ENCODE assay signal across 22 cellular contexts in the genomic region with DNA sequence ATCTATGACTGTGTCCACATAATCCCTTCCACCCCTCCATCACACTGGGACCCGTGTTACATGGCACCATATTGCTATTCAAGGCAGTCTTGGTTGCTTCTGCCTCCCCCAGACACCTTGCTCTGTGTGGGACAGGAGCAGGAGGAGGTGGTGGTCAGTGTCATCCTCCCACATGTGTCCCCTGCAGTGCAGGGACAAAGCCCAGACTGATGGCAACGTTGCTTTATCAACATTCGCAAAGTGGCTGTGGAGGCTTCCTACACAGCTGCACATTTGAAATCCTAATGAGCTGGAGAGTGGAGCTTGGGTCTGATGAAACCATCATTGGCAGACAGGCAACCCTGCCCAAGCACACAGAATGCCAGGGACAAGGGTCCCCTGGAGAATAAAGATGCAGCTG. TPM values are rescaled to one million over a fixed set of nuclear protein-coding genes. Genes with fewer than 3 reads are reported as not detected.
DNase-seq lines count a peak whose midpoint lies in the region; ATAC-seq, FAIRE-seq and TF ChIP-seq lines count a peak whose summit lies in the region.
"Had no signal": no experiment of that assay in that cellular context is flagged by ENCODE, and none has a peak within 500 bp of the region (broad histone marks: within the 10 kb centered on the region; RNA-seq: fewer than 3 reads in every experiment).

No MANE protein-coding gene starts in this region.

- TF ChIP-seq POLR2A in H1 (IDR thresholded peaks at IDR 0.05; ENCODE audit: control extremely low read depth in 1 of 2, low read depth in 2 of 2, low read length in 2 of 2) (no peak), spleen (IDR thresholded peaks at IDR 0.05) (no peak)

- no peak for FAIRE-seq in H1 (lab: Jason Lieb, UNC)
- FAIRE-seq: G401.6 had no signal

- no peak overlapping the region for H2AFZ ChIP-seq in H1 (ENCODE audit: low read length)
- no peak overlapping the region for H2AFZ ChIP-seq in GM23248
- H2AFZ ChIP-seq: GM23338 had no signal

- peak overlapping the region; percentile 86 for H3K27ac ChIP-seq in angular gyrus (ENCODE audit: low read depth, low read length)
- no peak overlapping the region for H3K27ac ChIP-seq in H1 (ENCODE audit: low read depth, low read length)
- no peak overlapping the region for H3K27ac ChIP-seq in spleen
- H3K27ac ChIP-seq in GM23248, result no peak overlapping the region
- H3K27ac ChIP-seq: SK-N-MC had no signal

- no peak overlapping the region for H2BK20ac ChIP-seq in H1 (ENCODE audit: low read length)

- no peaks in the 10 kb centered on the region for H3F3A ChIP-seq in GM23248 (ENCODE audit: insufficient read depth)

- H3K4me2 ChIP-seq in H1 (ENCODE audit: insufficient read depth in 1 of 2, low read depth in 2 of 2, low read length in 2 of 2) (no peak overlapping the region; a peak in 1 of 4 replicates), GM23248 (ENCODE audit: unreplicated experiment) (no peak overlapping the region)
- H3K4me2 ChIP-seq: GM23338 had no signal

- 79% methylated on average over 3 of the region's 3 CpGs; no CpG with 5 or more reads in 1 of the 2 experiments for WGBS in H1 (ENCODE audit: extremely low coverage in 1 of 2, insufficient coverage in 1 of 2, insufficient read length in 1 of 2, insufficient replicate concordance in 2 of 2, low coverage in 1 of 2, low lambda C conversion rate in 2 of 2, missing lambda C conversion rate in 1 of 2), 2 experiments
- 48 to 70% (median 60%) methylated on average over 3 of the region's 3 CpGs for WGBS in spleen, 5 donors
- 15 to 17% methylated on average over 3 of the region's 3 CpGs for WGBS in GM23248 (ENCODE audit: low coverage in 1 of 2, low lambda C conversion rate in 2 of 2, missing lambda C conversion rate in 2 of 2), 2 experiments

- in situ Hi-C loops in GM23248 (cut with MboI), result no loop called here

- H3K9me2 ChIP-seq in GM23248 (ENCODE audit: insufficient read depth), result no peaks in the 10 kb centered on the region

- H3K9me3 ChIP-seq in H1 (ENCODE audit: insufficient read depth in 2 of 2, low read depth in 1 of 2, low read length in 1 of 2) (no peaks in the 10 kb centered on the region; a peak in 1 of 4 replicates), spleen (peaks cover 0 to 9% (median 3%) of the 10 kb centered on the region in 8 donors), GM23248 (ENCODE audit: low read depth) (no peaks in the 10 kb centered on the region)

- H3K56ac ChIP-seq in H1 (replicated peaks; ENCODE audit: insufficient read length, low read depth, low read length), result no peak overlapping the region

- peak overlapping the region; percentile 16; the same call in 1 of the 2 replicates for H2AK5ac ChIP-seq in H1 (ENCODE audit: low read depth, low read length)

- H4K91ac ChIP-seq in H1 (replicated peaks; ENCODE audit: insufficient read length, low read length), result no peak overlapping the region

- TF ChIP-seq CTCF in H1 (IDR thresholded peaks at IDR 0.05; ENCODE audit: control extremely low read depth in 1 of 3, insufficient read depth in 1 of 3, low read depth in 1 of 3, low read length in 3 of 3), result no peak
- no peak for TF ChIP-seq CTCF in spleen (IDR thresholded peaks at IDR 0.05 in 8 of 11, conservative IDR thresholded peaks at IDR 0.05 in 3 of 11)

- H3K79me1 ChIP-seq in H1 (ENCODE audit: low read depth, low read length), result no peaks in the 10 kb centered on the region

- H3K36me3 ChIP-seq in H1 (ENCODE audit: control insufficient read depth in 2 of 4, insufficient read depth in 4 of 4, low read length in 3 of 4) (no peaks in the 10 kb centered on the region), spleen (no peaks in the 10 kb centered on the region), GM23248 (ENCODE audit: low read depth) (no peaks in the 10 kb centered on the region)

- no peak overlapping the region for H2BK12ac ChIP-seq in H1 (ENCODE audit: low read depth, low read length)

- no peak overlapping the region for H4K8ac ChIP-seq in H1 (ENCODE audit: extremely low read depth, insufficient read depth, low read length)

- H3K14ac ChIP-seq in H1 (ENCODE audit: insufficient read length), result no peak overlapping the region

- H2BK15ac ChIP-seq in H1 (ENCODE audit: low read length), result no peak overlapping the region

- H3K4me1 ChIP-seq in H1 (replicated peaks in 1 of 4; ENCODE audit: control insufficient read depth in 3 of 4, insufficient read depth in 4 of 4, low read length in 3 of 4), result peaks cover 0 to 12% (median 8%) of the 10 kb centered on the region in 4 experiments; a peak in 5 of 7 replicates
- peaks cover 0 to 6% (median 0%) of the 10 kb centered on the region in 6 donors for H3K4me1 ChIP-seq in spleen
- no peaks in the 10 kb centered on the region for H3K4me1 ChIP-seq in GM23248 (ENCODE audit: insufficient read depth)

- H3K18ac ChIP-seq in H1 (ENCODE audit: extremely low read depth, low read length), result no peak overlapping the region

- DNase-seq in H1 (ENCODE audit: low read depth in 1 of 2, low spot score in 2 of 2), result no peak
- peak; percentile 45 for DNase-seq in mesenteric fat pad (ENCODE audit: low spot score)
- peak; percentile 23 for DNase-seq in spleen
- no peak for DNase-seq in GM23248
- DNase-seq: ACHN, DMS 273 treated with DMSO at 0.1 percent for 48 hours, DND-41, MM.1S, NCI-H1092, NCI-H1694, NCI-H2081 treated with DMSO at 0.1 percent for 48 hours, NCI-H82, SHP77 had no signal

- H2BK120ac ChIP-seq in H1 (replicated peaks; ENCODE audit: low read depth, low read length), result no peak overlapping the region

- no peak overlapping the region for H3K23ac ChIP-seq in H1 (ENCODE audit: insufficient read length)

- no peak overlapping the region for H3K4ac ChIP-seq in H1 (replicated peaks; ENCODE audit: insufficient read length, low read depth, low read length)

- no peak overlapping the region for H2BK5ac ChIP-seq in H1 (ENCODE audit: low read depth, low read length)

- H4K5ac ChIP-seq in H1 (ENCODE audit: insufficient read length, low read depth, low read length), result no peak overlapping the region

- no peak for ATAC-seq in GM18520 (IDR thresholded peaks at IDR 0.05; ENCODE audit: unreplicated experiment)
- ATAC-seq in HG02623 (IDR thresholded peaks at IDR 0.05; ENCODE audit: unreplicated experiment), result no peak
- no peak for ATAC-seq in GM19395 (IDR thresholded peaks at IDR 0.05; ENCODE audit: unreplicated experiment)
- ATAC-seq: GM23338 had no signal

- no peak for TF ChIP-seq EP300 in H1 (IDR thresholded peaks at IDR 0.05; ENCODE audit: borderline replicate concordance in 1 of 2, low read depth in 2 of 2, low read length in 2 of 2)

- POLR2A ChIA-PET in H1 (lab: Charles Lee; ENCODE audit: partially characterized antibody), result no interaction called here

- intact Hi-C loops in spleen (cut with DNase I; ENCODE audit: low total_unique reads), result no loop called here

- H3K23me2 ChIP-seq in H1 (ENCODE audit: low read depth, low read length), result no peaks in the 10 kb centered on the region

- CTCF ChIA-PET in H1 (lab: Charles Lee; ENCODE audit: partially characterized antibody), result interaction anchor here (1.2 to 1.5 kb wide), 2 partner anchors 17 to 151 kb away, joined by 3 read pairs; no protein-coding TSS in a partner anchor

- H3K79me2 ChIP-seq in H1 (ENCODE audit: control insufficient read depth in 1 of 2, insufficient read depth in 2 of 2, low read length in 2 of 2) (no peaks in the 10 kb centered on the region), GM23248 (ENCODE audit: insufficient read depth) (no peaks in the 10 kb centered on the region)

- H3K9ac ChIP-seq in H1 (replicated peaks in 1 of 4; ENCODE audit: extremely low read depth in 1 of 4, low read depth in 3 of 4, low read length in 3 of 4) (no peak overlapping the region), GM23248 (no peak overlapping the region)

- H3K4me3 ChIP-seq in H1 (ENCODE audit: extremely low read depth in 1 of 4, insufficient read depth in 2 of 4, low read depth in 3 of 4, low read length in 4 of 4), result no peak overlapping the region
- no peak overlapping the region for H3K4me3 ChIP-seq in spleen
- no peak overlapping the region for H3K4me3 ChIP-seq in GM23248
- H3K4me3 ChIP-seq: GM23338, SK-N-MC had no signal

- TF ChIP-seq RAD21 in H1 (IDR thresholded peaks at IDR 0.05 in 1 of 2, conservative IDR thresholded peaks at IDR 0.05 in 1 of 2; ENCODE audit: low read depth in 2 of 2, low read length in 2 of 2), result no peak

- peaks cover 0 to 21% (median 8%) of the 10 kb centered on the region in 4 experiments; a peak in 5 of 7 replicates for H3K27me3 ChIP-seq in H1 (replicated peaks in 1 of 4; ENCODE audit: control insufficient read depth in 3 of 4, extremely low read depth in 1 of 4, insufficient read depth in 3 of 4, low read length in 3 of 4)
- H3K27me3 ChIP-seq in spleen (replicated peaks in 1 of 7), result peaks cover 0 to 58% (median 0%) of the 10 kb centered on the region in 7 donors
- peaks cover 28% of the 10 kb centered on the region; the same call in 1 of the 2 replicates for H3K27me3 ChIP-seq in GM23248 (replicated peaks; ENCODE audit: insufficient read depth)

- H4K20me1 ChIP-seq in H1 (replicated peaks in 1 of 2; ENCODE audit: control insufficient read depth in 1 of 2, insufficient read depth in 2 of 2, low read length in 2 of 2) (peaks cover 0 to 2% of the 10 kb centered on the region in 2 experiments), GM23248 (ENCODE audit: insufficient read depth) (no peaks in the 10 kb centered on the region)

RNA-seq across cellular contexts. Expression of a gene that starts 26.2 kb away (rescaled TPM):
- total RNA-seq in H1 (2021; fragmentation: NEBNext Ultra II Directional; extraction: Animal tissue kit (Norgen Biotek cat#: 25700)), result not detected in 2 replicates
- polyA plus RNA-seq in H1 (2011; rRNA removed) (under 0.01 TPM in 1 of 2 replicates, not detected in the other), spleen (under 1 TPM in 2 of 3 donors, not detected in 1; under 0.01 TPM), GM23248 (2016; fragmentation: Nextera tagmentation; extraction: Ambion mirVana) (not detected in 2 replicates)
- under 0.01 TPM for polyA plus RNA-seq in H1 (2011; cell fraction: cytosol; rRNA removed)
- 0.03 TPM for polyA plus RNA-seq in H1 (2011; cell fraction: nucleus; rRNA removed)
- polyA plus RNA-seq in H1 (2012, experiment 1 of 2), result not detected in 4 replicates
- polyA plus RNA-seq in H1 (2012, experiment 2 of 2), result not detected
- not detected for polyA plus RNA-seq in H1 (2013, experiment 1 of 2)
- not detected for polyA plus RNA-seq in H1 (2013, experiment 2 of 2)
- polyA minus RNA-seq in H1 (2011; rRNA and poly(A)+ RNA removed), result not detected in 2 replicates
- not detected for polyA minus RNA-seq in H1 (2011; cell fraction: cytosol; rRNA and poly(A)+ RNA removed)
- polyA minus RNA-seq in H1 (2011; cell fraction: nucleus; rRNA and poly(A)+ RNA removed), result not detected
- total RNA-seq in mesenteric fat pad (0.22 TPM), spleen (under 1 TPM in 1 of 7 donors, not detected in 6; 0.06 TPM)
- not detected in 2 replicates for total RNA-seq in GM23248 (2014; rRNA removed; shearing (Covaris generic))
- total RNA-seq: LHCN-M2, RPMI7951 had no signal
- polyA plus RNA-seq: GM23338 had no signal

RNA-seq across cellular contexts. Expression of a gene that starts 52.9 kb away (rescaled TPM):
- 41.1 and 47.4 TPM in 2 replicates for total RNA-seq in H1 (2021; fragmentation: NEBNext Ultra II Directional; extraction: Animal tissue kit (Norgen Biotek cat#: 25700))
- polyA plus RNA-seq in H1 (2011; rRNA removed) (12.7 and 22.9 TPM in 2 replicates), spleen (10 to 100 TPM; 27.7 to 42.9 (median 42.6) TPM), GM23248 (2016; fragmentation: Nextera tagmentation; extraction: Ambion mirVana) (35.4 and 37.6 TPM in 2 replicates)
- 24.6 TPM for polyA plus RNA-seq in H1 (2011; cell fraction: cytosol; rRNA removed)
- polyA plus RNA-seq in H1 (2011; cell fraction: nucleus; rRNA removed), result 12.0 TPM
- 29.6 to 43.4 TPM (median 33.4 TPM) in 4 replicates for polyA plus RNA-seq in H1 (2012, experiment 1 of 2)
- polyA plus RNA-seq in H1 (2012, experiment 2 of 2), result 4.0 TPM
- polyA plus RNA-seq in H1 (2013, experiment 1 of 2), result 32.7 TPM
- 32.9 TPM for polyA plus RNA-seq in H1 (2013, experiment 2 of 2)
- polyA minus RNA-seq in H1 (2011; rRNA and poly(A)+ RNA removed), result 27.8 and 30.4 TPM in 2 replicates
- 19.0 TPM for polyA minus RNA-seq in H1 (2011; cell fraction: cytosol; rRNA and poly(A)+ RNA removed)
- polyA minus RNA-seq in H1 (2011; cell fraction: nucleus; rRNA and poly(A)+ RNA removed), result 29.2 TPM
- total RNA-seq in mesenteric fat pad (32.9 TPM), spleen (10 to 100 TPM; 27.9 to 42.6 (median 33.7) TPM)
- total RNA-seq in GM23248 (2014; rRNA removed; shearing (Covaris generic)), result 35.8 and 47.2 TPM in 2 replicates

Comparison
In these comparisons a context has a peak if more than half of its experiments do, and no peak if none do; other contexts are left out.
1. DNase-seq: peak in mesenteric fat pad (single experiment) and spleen (single experiment); none in H1 (0 of 2) and GM23248 (single experiment).